Comparison of ENCODE assay signal across 7 cellular contexts in the genomic region with DNA sequence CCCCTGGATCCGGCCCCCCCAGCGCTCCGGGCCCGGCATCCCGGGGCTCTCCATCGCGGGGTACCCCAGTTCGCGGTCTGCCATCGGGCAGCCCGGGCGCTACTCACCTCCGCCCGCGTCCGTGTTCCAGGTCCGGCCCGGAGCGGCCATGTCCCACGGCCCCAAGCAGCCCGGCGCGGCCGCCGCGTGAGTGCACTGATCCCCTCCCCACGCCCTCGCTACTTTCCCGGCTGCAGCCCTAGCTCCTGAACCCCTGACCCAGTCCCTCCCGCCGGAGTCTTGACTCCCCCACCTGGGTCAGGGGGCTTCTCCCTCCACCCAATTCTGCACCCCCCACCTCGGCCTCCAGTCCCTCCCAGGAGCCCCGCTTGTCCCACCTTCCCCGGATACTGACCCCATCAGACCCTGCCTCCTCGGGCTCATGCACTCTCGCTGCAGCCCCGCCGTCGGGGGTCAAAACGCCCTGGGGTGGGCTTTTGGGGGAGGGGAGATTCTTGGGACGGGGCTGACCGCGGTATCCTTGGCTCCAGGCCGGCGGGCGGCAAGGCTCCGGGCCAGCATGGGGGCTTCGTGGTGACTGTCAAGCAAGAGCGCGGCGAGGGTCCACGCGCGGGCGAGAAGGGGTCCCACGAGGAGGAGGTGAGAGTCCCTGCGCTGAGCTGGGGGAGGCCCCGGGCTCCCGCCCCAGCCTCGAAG. TPM values are rescaled to one million over a fixed set of nuclear protein-coding genes. Genes with fewer than 3 reads are reported as not detected.
DNase-seq lines count a peak whose midpoint lies in the region; ATAC-seq and TF ChIP-seq lines count a peak whose summit lies in the region.

No MANE protein-coding gene starts in this region.

- H3K27me3 ChIP-seq in right atrium auricular region = no peaks in the 10 kb centered on the region

- peak overlapping the region; percentile 55 to 84 for H3K27ac ChIP-seq in right atrium auricular region
- H3K27ac ChIP-seq in skin epidermis = peak overlapping the region; percentile 63 to 96 (median 85)

- peak; percentile 6 for ATAC-seq in GM18873 (IDR thresholded peaks at IDR 0.05; ENCODE audit: low FRiP score, unreplicated experiment)
- ATAC-seq in HG03066 (IDR thresholded peaks at IDR 0.05; ENCODE audit: low read depth, unreplicated experiment) = peak; percentile 9
- no peak for ATAC-seq in HG03457 (IDR thresholded peaks at IDR 0.05; ENCODE audit: unreplicated experiment)

- no peaks in the 10 kb centered on the region for H3K9me3 ChIP-seq in right atrium auricular region

- peak; percentile 36 to 44 for DNase-seq in activated CD4-positive, alpha-beta T cell treated with anti-CD3 and anti-CD28 coated beads, Interleukin-2, amount 50 U/mL, for 48 hours
- DNase-seq in right atrium auricular region (ENCODE audit: low spot score) = no peak
- no peak for DNase-seq in occipital lobe (lab: John Stamatoyannopoulos, UW)

- peak overlapping the region; percentile 62 to 99 for H3K4me3 ChIP-seq in right atrium auricular region
- peak overlapping the region; percentile 71 to 89 (median 86) for H3K4me3 ChIP-seq in skin epidermis

- peaks cover 5% of the 10 kb centered on the region for H3K36me3 ChIP-seq in right atrium auricular region

- TF ChIP-seq CTCF in right atrium auricular region (IDR thresholded peaks at IDR 0.05) = no peak

- H3K4me1 ChIP-seq in right atrium auricular region = peaks cover 0 to 28% of the 10 kb centered on the region in 2 donors

RNA-seq across cellular contexts. Expression of a gene that starts 0.6 kb away (rescaled TPM):
- total RNA-seq in right atrium auricular region (10 to 100 TPM; 51.8 to 52.5 TPM), occipital lobe (9.4 TPM)

RNA-seq across cellular contexts. Expression of a gene that starts 12.0 kb away (rescaled TPM):
- total RNA-seq in right atrium auricular region (1 to 10 TPM in 1 of 2 donors, under 1 TPM in 1; 0.96 to 1.5 TPM), occipital lobe (not detected)

RNA-seq across cellular contexts. Expression of a gene that starts 15.9 kb away (rescaled TPM):
- total RNA-seq in right atrium auricular region (10 to 100 TPM; 15.8 to 35.4 TPM), occipital lobe (32.9 TPM)

RNA-seq across cellular contexts. Expression of a gene that starts 33.4 kb away (rescaled TPM):
- total RNA-seq in right atrium auricular region (1 to 10 TPM in 1 of 2 donors, under 1 TPM in 1; 0.67 to 1.1 TPM), occipital lobe (0.78 TPM)

RNA-seq across cellular contexts. Expression of a gene that starts 34.3 kb away (rescaled TPM):
- total RNA-seq in right atrium auricular region (not detected), occipital lobe (not detected)

Comparison
In these comparisons a context has a peak if more than half of its experiments do, and no peak if none do; other contexts are left out.
1. DNase-seq: peak in activated CD4-positive, alpha-beta T cell treated with anti-CD3 and anti-CD28 coated beads, Interleukin-2, amount 50 U/mL, for 48 hours (2 of 2); none in right atrium auricular region (single experiment) and occipital lobe (single experiment).